In the genomic region with DNA sequence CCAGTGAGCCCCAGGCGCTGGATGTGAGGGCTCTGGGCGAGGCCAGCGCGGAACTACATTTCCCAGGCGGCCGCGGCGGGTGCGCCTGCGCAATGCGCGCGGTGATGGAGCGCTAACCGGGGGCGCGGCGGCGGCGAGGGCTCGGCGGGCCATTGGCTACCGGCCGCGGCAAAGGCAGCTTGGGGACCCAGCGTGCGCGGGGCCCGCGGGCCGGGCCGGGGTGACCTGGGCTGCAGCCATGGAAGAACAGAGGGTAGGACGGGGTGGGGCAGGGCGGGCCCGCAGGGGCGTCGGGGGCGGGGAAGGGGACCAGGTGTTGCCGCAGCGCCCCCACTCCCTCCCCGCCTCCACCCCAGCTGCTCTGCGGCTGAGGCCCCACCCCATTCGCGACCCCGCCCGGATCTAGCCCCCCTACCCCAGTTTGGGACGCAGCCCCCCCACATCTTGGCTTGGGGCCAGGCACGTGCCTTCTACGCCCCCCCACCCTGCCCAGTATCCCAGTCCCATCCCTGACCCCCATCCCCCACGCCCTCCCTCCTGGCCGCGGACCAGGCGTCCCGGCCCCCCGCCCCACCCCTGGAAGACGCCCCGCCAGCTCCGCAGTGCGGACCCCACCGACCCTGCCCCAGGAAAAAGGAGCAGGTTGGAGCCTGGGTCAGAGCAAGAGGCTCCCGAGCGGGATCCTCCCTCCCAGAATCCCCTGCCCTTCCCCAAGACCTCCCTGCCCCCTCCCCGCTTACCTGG, we compare ENCODE assay signal across 8 cellular contexts. TPM values are rescaled to one million over a fixed set of nuclear protein-coding genes. Genes with fewer than 3 reads are reported as not detected.
A peak's percentile ranks its signal among the peaks of the same experiment; 100 is the strongest.
DNase-seq lines count a peak whose midpoint lies in the region; ATAC-seq lines count a peak whose summit lies in the region.

Gene FSD1 (plus strand): TSS at position 90 of the 744 bp plus-strand sequence. CDS start 149 bp downstream, at position 239.

- no peaks in the 10 kb centered on the region for H3K27me3 ChIP-seq in neuron (ENCODE audit: insufficient read depth, low read length)

- DNase-seq in NCI-H524 (lab: John Stamatoyannopoulos, UW) (peak; percentile 32 to 80), NCI-H524 treated with DMSO at 0.1 percent for 48 hours (lab: John Stamatoyannopoulos, UW) (no peak), NCI-H2227 treated with DMSO at 0.1 percent for 48 hours (lab: John Stamatoyannopoulos, UW) (peak; percentile 39)
- peak; percentile 36 to 45 for DNase-seq in activated CD4-positive, alpha-beta T cell treated with anti-CD3 and anti-CD28 coated beads, Interleukin-2, amount 50 U/mL, for 4 hours

- H2AFZ ChIP-seq in neuron (ENCODE audit: low read depth, low read length), result no peak within 1 kb of the TSS

- H3K4me1 ChIP-seq in neuron (ENCODE audit: insufficient read depth, low read length), result peaks cover 9% of the 10 kb centered on the region

- peak within 1 kb of the TSS; percentile 51 for H3K4me3 ChIP-seq in neuron (ENCODE audit: low read length)

- ATAC-seq in GM21737 (IDR thresholded peaks at IDR 0.05; ENCODE audit: unreplicated experiment) (no peak), HG02970 (IDR thresholded peaks at IDR 0.05; ENCODE audit: low FRiP score, unreplicated experiment) (no peak)

- in situ Hi-C loops in endometrial microvascular endothelial cells (cut with HindIII; ENCODE audit: inconsistent ontology term, low pct_unique_long_range_greater_than_20kb, low sequenced_read_pairs), result no loop called here

- H3K9me3 ChIP-seq in neuron (ENCODE audit: low read length), result no peaks in the 10 kb centered on the region

- H3K36me3 ChIP-seq in neuron (ENCODE audit: insufficient read depth, low read length), result peaks cover 16% of the 10 kb centered on the region

RNA-seq across cellular contexts. Expression of gene FSD1, which starts in this region (rescaled TPM):
- total RNA-seq in endometrial microvascular endothelial cells (ENCODE audit: inconsistent ontology term), result 15.1 TPM
